Comparison of ENCODE assay signal across 1 cellular context in the genomic region with DNA sequence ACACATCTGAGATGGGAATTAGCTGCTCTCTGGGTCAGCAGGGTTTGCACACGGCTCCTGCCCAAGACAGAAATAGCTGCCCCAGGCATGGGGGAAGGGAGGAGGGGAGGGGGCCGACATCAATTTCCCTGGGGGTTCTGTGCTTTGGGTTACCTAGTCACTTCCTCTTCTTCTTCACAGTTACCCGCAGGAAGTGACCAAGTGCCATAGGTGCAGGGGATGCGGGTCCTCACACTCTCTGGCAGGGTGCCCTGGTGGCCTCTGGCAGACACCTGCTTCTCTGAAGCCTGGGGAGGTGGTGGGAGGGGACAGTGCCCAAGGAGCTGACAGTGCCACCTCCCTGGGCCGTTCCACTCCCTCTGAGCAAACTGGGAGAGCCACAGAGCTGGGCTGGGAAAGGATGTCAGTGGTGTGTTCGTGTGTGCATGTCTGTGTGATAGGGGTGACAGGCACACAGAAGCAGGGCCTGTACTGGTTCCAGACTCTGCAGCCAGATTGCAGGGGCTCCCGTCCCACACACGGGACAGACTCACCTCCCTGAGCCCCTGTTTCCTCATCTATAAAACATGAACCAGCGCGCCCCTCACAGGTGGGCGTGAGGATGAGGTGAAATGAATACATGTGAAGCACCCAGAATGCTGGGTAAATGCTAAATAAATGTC.
TF ChIP-seq lines count a peak whose summit lies in the region.

No MANE protein-coding gene starts in this region.

TF ChIP-seq in GM23338, 12 proteins besides CTCF, POLR2A, EP300 and RAD21 (continued from another document):
- TF ChIP-seq, protein P1, sequence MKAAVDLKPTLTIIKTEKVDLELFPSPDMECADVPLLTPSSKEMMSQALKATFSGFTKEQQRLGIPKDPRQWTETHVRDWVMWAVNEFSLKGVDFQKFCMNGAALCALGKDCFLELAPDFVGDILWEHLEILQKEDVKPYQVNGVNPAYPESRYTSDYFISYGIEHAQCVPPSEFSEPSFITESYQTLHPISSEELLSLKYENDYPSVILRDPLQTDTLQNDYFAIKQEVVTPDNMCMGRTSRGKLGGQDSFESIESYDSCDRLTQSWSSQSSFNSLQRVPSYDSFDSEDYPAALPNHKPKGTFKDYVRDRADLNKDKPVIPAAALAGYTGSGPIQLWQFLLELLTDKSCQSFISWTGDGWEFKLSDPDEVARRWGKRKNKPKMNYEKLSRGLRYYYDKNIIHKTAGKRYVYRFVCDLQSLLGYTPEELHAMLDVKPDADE (IDR thresholded peaks at IDR 0.05), result no peak
- TF ChIP-seq JUNB (IDR thresholded peaks at IDR 0.05; ENCODE audit: unreplicated experiment), result no peak
- TF ChIP-seq, protein P2, sequence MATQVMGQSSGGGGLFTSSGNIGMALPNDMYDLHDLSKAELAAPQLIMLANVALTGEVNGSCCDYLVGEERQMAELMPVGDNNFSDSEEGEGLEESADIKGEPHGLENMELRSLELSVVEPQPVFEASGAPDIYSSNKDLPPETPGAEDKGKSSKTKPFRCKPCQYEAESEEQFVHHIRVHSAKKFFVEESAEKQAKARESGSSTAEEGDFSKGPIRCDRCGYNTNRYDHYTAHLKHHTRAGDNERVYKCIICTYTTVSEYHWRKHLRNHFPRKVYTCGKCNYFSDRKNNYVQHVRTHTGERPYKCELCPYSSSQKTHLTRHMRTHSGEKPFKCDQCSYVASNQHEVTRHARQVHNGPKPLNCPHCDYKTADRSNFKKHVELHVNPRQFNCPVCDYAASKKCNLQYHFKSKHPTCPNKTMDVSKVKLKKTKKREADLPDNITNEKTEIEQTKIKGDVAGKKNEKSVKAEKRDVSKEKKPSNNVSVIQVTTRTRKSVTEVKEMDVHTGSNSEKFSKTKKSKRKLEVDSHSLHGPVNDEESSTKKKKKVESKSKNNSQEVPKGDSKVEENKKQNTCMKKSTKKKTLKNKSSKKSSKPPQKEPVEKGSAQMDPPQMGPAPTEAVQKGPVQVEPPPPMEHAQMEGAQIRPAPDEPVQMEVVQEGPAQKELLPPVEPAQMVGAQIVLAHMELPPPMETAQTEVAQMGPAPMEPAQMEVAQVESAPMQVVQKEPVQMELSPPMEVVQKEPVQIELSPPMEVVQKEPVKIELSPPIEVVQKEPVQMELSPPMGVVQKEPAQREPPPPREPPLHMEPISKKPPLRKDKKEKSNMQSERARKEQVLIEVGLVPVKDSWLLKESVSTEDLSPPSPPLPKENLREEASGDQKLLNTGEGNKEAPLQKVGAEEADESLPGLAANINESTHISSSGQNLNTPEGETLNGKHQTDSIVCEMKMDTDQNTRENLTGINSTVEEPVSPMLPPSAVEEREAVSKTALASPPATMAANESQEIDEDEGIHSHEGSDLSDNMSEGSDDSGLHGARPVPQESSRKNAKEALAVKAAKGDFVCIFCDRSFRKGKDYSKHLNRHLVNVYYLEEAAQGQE (IDR thresholded peaks at IDR 0.05; ENCODE audit: unreplicated experiment), result no peak
- no peak for TF ChIP-seq NANOG (IDR thresholded peaks at IDR 0.05; ENCODE audit: borderline replicate concordance)
- no peak for TF ChIP-seq POLR2AphosphoS5 (IDR thresholded peaks at IDR 0.05; ENCODE audit: low read depth)
- TF ChIP-seq EZH2 (IDR thresholded peaks at IDR 0.05; ENCODE audit: low read depth, unreplicated experiment), result no peak
- TF ChIP-seq CREB1 (CRISPR knock-in tag; IDR thresholded peaks at IDR 0.05; ENCODE audit: low read depth), result no peak
- no peak for TF ChIP-seq EZH2phosphoT487 (IDR thresholded peaks at IDR 0.05; ENCODE audit: unreplicated experiment)
- TF ChIP-seq, protein P3, sequence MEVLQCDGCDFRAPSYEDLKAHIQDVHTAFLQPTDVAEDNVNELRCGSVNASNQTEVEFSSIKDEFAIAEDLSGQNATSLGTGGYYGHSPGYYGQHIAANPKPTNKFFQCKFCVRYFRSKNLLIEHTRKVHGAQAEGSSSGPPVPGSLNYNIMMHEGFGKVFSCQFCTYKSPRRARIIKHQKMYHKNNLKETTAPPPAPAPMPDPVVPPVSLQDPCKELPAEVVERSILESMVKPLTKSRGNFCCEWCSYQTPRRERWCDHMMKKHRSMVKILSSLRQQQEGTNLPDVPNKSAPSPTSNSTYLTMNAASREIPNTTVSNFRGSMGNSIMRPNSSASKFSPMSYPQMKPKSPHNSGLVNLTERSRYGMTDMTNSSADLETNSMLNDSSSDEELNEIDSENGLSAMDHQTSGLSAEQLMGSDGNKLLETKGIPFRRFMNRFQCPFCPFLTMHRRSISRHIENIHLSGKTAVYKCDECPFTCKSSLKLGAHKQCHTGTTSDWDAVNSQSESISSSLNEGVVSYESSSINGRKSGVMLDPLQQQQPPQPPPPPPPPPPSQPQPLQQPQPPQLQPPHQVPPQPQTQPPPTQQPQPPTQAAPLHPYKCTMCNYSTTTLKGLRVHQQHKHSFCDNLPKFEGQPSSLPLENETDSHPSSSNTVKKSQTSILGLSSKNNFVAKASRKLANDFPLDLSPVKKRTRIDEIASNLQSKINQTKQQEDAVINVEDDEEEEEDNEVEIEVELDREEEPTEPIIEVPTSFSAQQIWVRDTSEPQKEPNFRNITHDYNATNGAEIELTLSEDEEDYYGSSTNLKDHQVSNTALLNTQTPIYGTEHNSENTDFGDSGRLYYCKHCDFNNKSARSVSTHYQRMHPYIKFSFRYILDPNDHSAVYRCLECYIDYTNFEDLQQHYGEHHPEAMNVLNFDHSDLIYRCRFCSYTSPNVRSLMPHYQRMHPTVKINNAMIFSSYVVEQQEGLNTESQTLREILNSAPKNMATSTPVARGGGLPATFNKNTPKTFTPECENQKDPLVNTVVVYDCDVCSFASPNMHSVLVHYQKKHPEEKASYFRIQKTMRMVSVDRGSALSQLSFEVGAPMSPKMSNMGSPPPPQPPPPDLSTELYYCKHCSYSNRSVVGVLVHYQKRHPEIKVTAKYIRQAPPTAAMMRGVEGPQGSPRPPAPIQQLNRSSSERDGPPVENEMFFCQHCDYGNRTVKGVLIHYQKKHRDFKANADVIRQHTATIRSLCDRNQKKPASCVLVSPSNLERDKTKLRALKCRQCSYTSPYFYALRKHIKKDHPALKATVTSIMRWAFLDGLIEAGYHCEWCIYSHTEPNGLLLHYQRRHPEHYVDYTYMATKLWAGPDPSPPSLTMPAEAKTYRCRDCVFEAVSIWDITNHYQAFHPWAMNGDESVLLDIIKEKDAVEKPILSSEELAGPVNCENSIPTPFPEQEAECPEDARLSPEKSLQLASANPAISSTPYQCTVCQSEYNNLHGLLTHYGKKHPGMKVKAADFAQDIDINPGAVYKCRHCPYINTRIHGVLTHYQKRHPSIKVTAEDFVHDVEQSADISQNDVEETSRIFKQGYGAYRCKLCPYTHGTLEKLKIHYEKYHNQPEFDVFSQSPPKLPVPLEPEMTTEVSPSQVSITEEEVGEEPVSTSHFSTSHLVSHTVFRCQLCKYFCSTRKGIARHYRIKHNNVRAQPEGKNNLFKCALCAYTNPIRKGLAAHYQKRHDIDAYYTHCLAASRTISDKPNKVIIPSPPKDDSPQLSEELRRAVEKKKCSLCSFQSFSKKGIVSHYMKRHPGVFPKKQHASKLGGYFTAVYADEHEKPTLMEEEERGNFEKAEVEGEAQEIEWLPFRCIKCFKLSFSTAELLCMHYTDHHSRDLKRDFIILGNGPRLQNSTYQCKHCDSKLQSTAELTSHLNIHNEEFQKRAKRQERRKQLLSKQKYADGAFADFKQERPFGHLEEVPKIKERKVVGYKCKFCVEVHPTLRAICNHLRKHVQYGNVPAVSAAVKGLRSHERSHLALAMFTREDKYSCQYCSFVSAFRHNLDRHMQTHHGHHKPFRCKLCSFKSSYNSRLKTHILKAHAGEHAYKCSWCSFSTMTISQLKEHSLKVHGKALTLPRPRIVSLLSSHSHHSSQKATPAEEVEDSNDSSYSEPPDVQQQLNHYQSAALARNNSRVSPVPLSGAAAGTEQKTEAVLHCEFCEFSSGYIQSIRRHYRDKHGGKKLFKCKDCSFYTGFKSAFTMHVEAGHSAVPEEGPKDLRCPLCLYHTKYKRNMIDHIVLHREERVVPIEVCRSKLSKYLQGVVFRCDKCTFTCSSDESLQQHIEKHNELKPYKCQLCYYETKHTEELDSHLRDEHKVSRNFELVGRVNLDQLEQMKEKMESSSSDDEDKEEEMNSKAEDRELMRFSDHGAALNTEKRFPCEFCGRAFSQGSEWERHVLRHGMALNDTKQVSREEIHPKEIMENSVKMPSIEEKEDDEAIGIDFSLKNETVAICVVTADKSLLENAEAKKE (CRISPR knock-in tag; IDR thresholded peaks at IDR 0.05), result no peak
- TF ChIP-seq ZNF331 (CRISPR knock-in tag; IDR thresholded peaks at IDR 0.05; ENCODE audit: low read depth), result no peak
